ENCODE assay signal across 8 cellular contexts in the genomic region with DNA sequence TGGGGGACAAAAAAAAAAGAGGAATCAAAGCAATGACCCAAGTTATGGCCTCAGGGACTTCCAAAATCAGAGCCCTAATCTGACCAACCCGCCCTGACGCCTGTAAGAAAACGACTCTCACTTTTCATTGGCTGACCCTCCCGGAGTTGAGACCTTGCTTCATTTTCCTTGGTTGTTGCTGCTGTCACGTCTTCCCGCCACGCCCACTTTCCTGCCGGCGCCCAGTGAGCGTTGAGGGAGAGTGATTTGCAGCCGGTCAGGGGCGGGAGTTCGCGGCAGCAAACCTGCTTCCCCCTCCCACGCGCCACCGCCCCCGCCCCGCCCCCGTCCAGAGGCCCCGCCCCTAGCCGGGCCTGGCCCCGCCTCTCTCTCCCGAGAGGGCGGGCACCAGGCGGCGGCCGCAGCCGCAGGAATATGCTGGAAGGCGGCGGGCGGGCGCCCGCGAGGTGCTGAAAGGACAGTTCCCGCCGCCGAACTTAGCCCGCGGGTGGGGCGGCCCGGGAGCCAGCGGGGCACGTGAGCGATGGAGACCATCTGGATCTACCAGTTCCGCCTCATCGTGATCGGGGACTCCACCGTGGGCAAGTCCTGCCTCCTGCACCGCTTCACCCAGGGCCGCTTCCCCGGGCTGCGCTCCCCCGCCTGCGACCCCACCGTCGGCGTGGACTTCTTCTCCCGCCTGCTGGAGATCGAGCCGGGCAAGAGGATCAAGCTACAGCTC. TPM values are rescaled to one million over a fixed set of nuclear protein-coding genes. Genes with fewer than 3 reads are reported as not detected.
DNase-seq lines count a peak whose midpoint lies in the region; ATAC-seq and TF ChIP-seq lines count a peak whose summit lies in the region.

A gene with protein sequence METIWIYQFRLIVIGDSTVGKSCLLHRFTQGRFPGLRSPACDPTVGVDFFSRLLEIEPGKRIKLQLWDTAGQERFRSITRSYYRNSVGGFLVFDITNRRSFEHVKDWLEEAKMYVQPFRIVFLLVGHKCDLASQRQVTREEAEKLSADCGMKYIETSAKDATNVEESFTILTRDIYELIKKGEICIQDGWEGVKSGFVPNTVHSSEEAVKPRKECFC (plus strand): TSS at position 403 of the 721 bp plus-strand sequence. CDS start 121 bp downstream, at position 524.

- TF ChIP-seq POLR2A in IMR-90 (IDR thresholded peaks at IDR 0.05; ENCODE audit: low read depth, low read length) = no peak

- H3K9ac ChIP-seq in IMR-90 (ENCODE audit: low read depth, low read length) = no peak within 1 kb of the TSS
- H3K9ac ChIP-seq in PC-3 (ENCODE audit: low read length) = no peak within 1 kb of the TSS

- no peaks in the 10 kb centered on the region for H3K79me2 ChIP-seq in PC-3 (ENCODE audit: low read length)

- no peaks in the 10 kb centered on the region for H3K79me1 ChIP-seq in IMR-90 (ENCODE audit: low read depth in 1 of 2, low read length in 2 of 2)

- no peak within 1 kb of the TSS for H2BK5ac ChIP-seq in IMR-90 (ENCODE audit: low read depth, low read length, poor library complexity, severe bottlenecking)

- no peak within 1 kb of the TSS for H3K56ac ChIP-seq in IMR-90 (ENCODE audit: extremely low read depth, insufficient read depth, low read length)

- H3K23ac ChIP-seq in IMR-90 (ENCODE audit: low read depth, low read length) = no peak within 1 kb of the TSS

- CTCF ChIA-PET in IMR-90 (lab: Yijun Ruan, JAX) = no interaction called here
- CTCF ChIA-PET in PC-3 (lab: Charles Lee) = no interaction called here

- peak; percentile 98 for DNase-seq in D341Med (ENCODE audit: low spot score)
- DNase-seq in IMR-90 = peak; percentile 79
- DNase-seq in PC-3 = peak; percentile 92
- DNase-seq in activated T-cell treated with anti-CD3 and anti-CD28 coated beads, Interleukin-2, amount 50 U/mL, for 72 hours = peak; percentile 80 to 83
- peak; percentile 73 for DNase-seq in fibroblast of gingiva (ENCODE audit: low read depth)
- DNase-seq in myocyte (ENCODE audit: low read depth) = peak; percentile 70
- peak; percentile 50 to 58 for DNase-seq in stimulated activated CD8-positive, alpha-beta memory T cell treated with anti-CD3 and anti-CD28 coated beads, Interleukin-7, amount 100 ng/mL, for 4 hours (ENCODE audit: low read depth in 2 of 2)

- dilution Hi-C loops in IMR-90 (cut with HindIII; ENCODE audit: low sequenced_read_pairs, unreplicated experiment) = no loop called here

- TF ChIP-seq CTCF in IMR-90 (conservative IDR thresholded peaks at IDR 0.05; ENCODE audit: low read depth, low read length) (no peak), PC-3 (conservative IDR thresholded peaks at IDR 0.05; ENCODE audit: low read depth, low read length) (no peak)

- H2AFZ ChIP-seq in IMR-90 (replicated peaks; ENCODE audit: low read length, poor library complexity) = peak within 1 kb of the TSS; percentile 81
- H2AFZ ChIP-seq in PC-3 (ENCODE audit: low read length) = no peak within 1 kb of the TSS

- peak within 1 kb of the TSS; percentile 10 for H3K27ac Mint-ChIP-seq in activated T-cell treated with anti-CD3 and anti-CD28 coated beads, Interleukin-2, amount 50 U/mL, for 72 hours

- ATAC-seq in GM21529 (IDR thresholded peaks at IDR 0.05; ENCODE audit: unreplicated experiment) = peak; percentile 88
- ATAC-seq in IMR-90 (ENCODE audit: low read depth) = peak; percentile 99
- peak; percentile 81 for ATAC-seq in PC-3
- ATAC-seq in activated T-cell treated with anti-CD3 and anti-CD28 coated beads, Interleukin-2, amount 50 U/mL, for 72 hours (replicated peaks in 1 of 2) = peak; percentile 91 to 92

- TF ChIP-seq RAD21 in IMR-90 (IDR thresholded peaks at IDR 0.05; ENCODE audit: low read length) = no peak

- no peaks in the 10 kb centered on the region for H4K20me1 ChIP-seq in IMR-90 (ENCODE audit: insufficient read depth, low read length)
- no peaks in the 10 kb centered on the region for H4K20me1 ChIP-seq in PC-3 (ENCODE audit: low read length)

- intact Hi-C loops in IMR-90 (cut with micrococcal nuclease) = no loop called here
- intact Hi-C loops in PC-3 (cut with micrococcal nuclease) = no loop called here

- WGBS in IMR-90 (ENCODE audit: extremely low coverage in 2 of 2, insufficient read length in 1 of 2), 2 experiments = 2% methylated on average over 28 of the region's 61 CpGs; no CpG with 5 or more reads in 1 of the 2 experiments

- H3K4me3 ChIP-seq in IMR-90 (ENCODE audit: insufficient read depth, low read depth, low read length) (peak within 1 kb of the TSS; percentile 26; the same call in 1 of the 2 replicates), PC-3 (ENCODE audit: low read length) (peak within 1 kb of the TSS; percentile 1; the same call in 1 of the 2 replicates)

- POLR2A ChIA-PET in IMR-90 (lab: Charles Lee; ENCODE audit: unreplicated experiment) (interaction anchor here (0.7 kb wide), 1 partner anchor 17 kb away, joined by 6 read pairs; no protein-coding TSS in a partner anchor), PC-3 (lab: Charles Lee; ENCODE audit: unreplicated experiment) (no interaction called here)

- H2AK5ac ChIP-seq in IMR-90 (ENCODE audit: low read depth, low read length) = no peak within 1 kb of the TSS

- H3K9me3 Mint-ChIP-seq in activated T-cell treated with anti-CD3 and anti-CD28 coated beads, Interleukin-2, amount 50 U/mL, for 72 hours = no peaks in the 10 kb centered on the region

- no peaks in the 10 kb centered on the region for H3K9me2 ChIP-seq in PC-3 (replicated peaks; ENCODE audit: low read length)

- H3K27me3 Mint-ChIP-seq in activated T-cell treated with anti-CD3 and anti-CD28 coated beads, Interleukin-2, amount 50 U/mL, for 72 hours (ENCODE audit: low read depth) = peaks cover 56% of the 10 kb centered on the region

- in situ Hi-C loops in IMR-90 (cut with MboI; ENCODE audit: low sequenced_read_pairs) = no loop called here

- no peak within 1 kb of the TSS for H4K8ac ChIP-seq in IMR-90 (ENCODE audit: low read depth in 2 of 2, low read length in 2 of 2)

- H2AK9ac ChIP-seq in IMR-90 (replicated peaks; ENCODE audit: low read depth, low read length, poor library complexity) = no peak within 1 kb of the TSS

- H3K9me3 ChIP-seq in IMR-90 (ENCODE audit: control insufficient read depth, insufficient read depth, low read length) (peaks cover 2% of the 10 kb centered on the region; the same call in 1 of the 2 replicates), PC-3 (ENCODE audit: low read length) (no peaks in the 10 kb centered on the region)

- H3K36me3 Mint-ChIP-seq in activated T-cell treated with anti-CD3 and anti-CD28 coated beads, Interleukin-2, amount 50 U/mL, for 72 hours (ENCODE audit: insufficient read depth in 2 of 2) = peaks cover 4 to 6% of the 10 kb centered on the region in 2 donors

- H3K18ac ChIP-seq in IMR-90 (ENCODE audit: low read depth, low read length) = no peak within 1 kb of the TSS

- H2BK15ac ChIP-seq in IMR-90 (ENCODE audit: low read depth, low read length) = no peak within 1 kb of the TSS

- no peaks in the 10 kb centered on the region for H3K9me1 ChIP-seq in IMR-90 (ENCODE audit: insufficient read depth, low read length)

- BruUV-seq in IMR-90 (replicated peaks; lab: Mats Ljungman, UMichigan) = no TSS peak
- BruUV-seq in PC-3 (replicated peaks; lab: Mats Ljungman, UMichigan) = no TSS peak

- no peak within 1 kb of the TSS for H4K91ac ChIP-seq in IMR-90 (ENCODE audit: insufficient read depth, low read depth, low read length)

- H2BK120ac ChIP-seq in IMR-90 (ENCODE audit: low read depth, low read length) = no peak within 1 kb of the TSS

- no peak within 1 kb of the TSS for H2BK20ac ChIP-seq in IMR-90 (ENCODE audit: low read depth, low read length)

- H3K4me2 ChIP-seq in IMR-90 (ENCODE audit: low read depth, low read length) (peak within 1 kb of the TSS; percentile 67), PC-3 (ENCODE audit: low read length) (peak within 1 kb of the TSS; percentile 47)

- H3K4me3 Mint-ChIP-seq in activated T-cell treated with anti-CD3 and anti-CD28 coated beads, Interleukin-2, amount 50 U/mL, for 72 hours = peak within 1 kb of the TSS; percentile 89 to 94

- H4K5ac ChIP-seq in IMR-90 (ENCODE audit: low read depth, low read length) = no peak within 1 kb of the TSS

- peaks cover 6% of the 10 kb centered on the region for H3F3A ChIP-seq in PC-3 (ENCODE audit: low read length, unreplicated experiment)

- no peak within 1 kb of the TSS for H3K27ac ChIP-seq in IMR-90 (ENCODE audit: insufficient read depth, low read length)
- H3K27ac ChIP-seq in PC-3 (ENCODE audit: low read length) = no peak within 1 kb of the TSS

- peaks cover 6% of the 10 kb centered on the region for H3K27me3 ChIP-seq in IMR-90 (ENCODE audit: control insufficient read depth, insufficient read depth, low read length)
- peaks cover 29% of the 10 kb centered on the region for H3K27me3 ChIP-seq in PC-3 (ENCODE audit: low read length)

- H3K4ac ChIP-seq in IMR-90 (ENCODE audit: low read depth, low read length) = no peak within 1 kb of the TSS

- H3K36me3 ChIP-seq in IMR-90 (ENCODE audit: control insufficient read depth, insufficient read depth, low read length) = no peaks in the 10 kb centered on the region
- no peaks in the 10 kb centered on the region for H3K36me3 ChIP-seq in PC-3 (ENCODE audit: low read depth, low read length)

- H3K4me1 Mint-ChIP-seq in activated T-cell treated with anti-CD3 and anti-CD28 coated beads, Interleukin-2, amount 50 U/mL, for 72 hours (ENCODE audit: low read depth) = peaks cover 8% of the 10 kb centered on the region

- H3K4me1 ChIP-seq in IMR-90 (ENCODE audit: control insufficient read depth, insufficient read depth, low read length) (no peaks in the 10 kb centered on the region), PC-3 (ENCODE audit: insufficient read depth, low read length) (peaks cover 17% of the 10 kb centered on the region)

- no peak within 1 kb of the TSS for H3K14ac ChIP-seq in IMR-90 (replicated peaks; ENCODE audit: low read depth, low read length)

TF ChIP-seq in IMR-90, 13 proteins besides CTCF, POLR2A, EP300 and RAD21 (continues in another document):
- TF ChIP-seq, protein P1, sequence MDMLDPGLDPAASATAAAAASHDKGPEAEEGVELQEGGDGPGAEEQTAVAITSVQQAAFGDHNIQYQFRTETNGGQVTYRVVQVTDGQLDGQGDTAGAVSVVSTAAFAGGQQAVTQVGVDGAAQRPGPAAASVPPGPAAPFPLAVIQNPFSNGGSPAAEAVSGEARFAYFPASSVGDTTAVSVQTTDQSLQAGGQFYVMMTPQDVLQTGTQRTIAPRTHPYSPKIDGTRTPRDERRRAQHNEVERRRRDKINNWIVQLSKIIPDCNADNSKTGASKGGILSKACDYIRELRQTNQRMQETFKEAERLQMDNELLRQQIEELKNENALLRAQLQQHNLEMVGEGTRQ (IDR thresholded peaks at IDR 0.05; ENCODE audit: low read depth, low read length) = peak; percentile 82
- no peak for TF ChIP-seq RFX5 (IDR thresholded peaks at IDR 0.05; ENCODE audit: low read depth, low read length)
- peak; percentile 79; the same call in 1 of the 2 replicates for TF ChIP-seq MAZ (IDR thresholded peaks at IDR 0.05; ENCODE audit: borderline replicate concordance, low read depth, low read length)

RNA-seq across cellular contexts. Expression of the gene that starts here (rescaled TPM):
- total RNA-seq in IMR-90 (2012; rRNA removed) (not detected in 2 replicates), PC-3 (2014; rRNA removed) (not detected in 2 replicates), myocyte (not detected in 2 replicates)
- not detected in 2 replicates for polyA plus RNA-seq in IMR-90 (2012; rRNA removed)
- polyA plus RNA-seq in IMR-90 (2012; cell fraction: cytosol; rRNA removed) = not detected in 2 replicates
- polyA plus RNA-seq in IMR-90 (2012; cell fraction: nucleus; rRNA removed; ENCODE audit: low replicate concordance) = not detected in 2 replicates
- total RNA-seq in activated T-cell treated with anti-CD3 and anti-CD28 coated beads, Interleukin-2, amount 50 U/mL, for 72 hours = under 1 TPM in 1 of 2 donors, not detected in 1; 0.39 TPM
- not detected for polyA plus RNA-seq in myocyte (2012)

Comparison
In these comparisons a context has a peak if more than half of its experiments do, and no peak if none do; other contexts are left out.
1. Peak in DNase-seq, ATAC-seq, H3K4me3 ChIP-seq and H3K4me2 ChIP-seq in IMR-90; RNA of the gene not detected or under 1 TPM.
2. Peak in DNase-seq, ATAC-seq, H3K4me3 ChIP-seq and H3K4me2 ChIP-seq in PC-3; RNA of the gene not detected or under 1 TPM.
3. Peak in DNase-seq and ATAC-seq in activated T-cell treated with anti-CD3 and anti-CD28 coated beads, Interleukin-2, amount 50 U/mL, for 72 hours; RNA of the gene not detected or under 1 TPM.
4. Peak in DNase-seq in myocyte; RNA of the gene not detected or under 1 TPM.